ENCODE assay signal across 12 cellular contexts in genomic region chr11:12496181-12497025, GRCh38.
DNase-seq lines count a peak whose midpoint lies in the region; ATAC-seq, FAIRE-seq and TF ChIP-seq lines count a peak whose summit lies in the region.
"Had no signal": no experiment of that assay in that cellular context is flagged by ENCODE, and none has a peak within 500 bp of the region (broad histone marks: within the 10 kb centered on the region; RNA-seq: fewer than 3 reads in every experiment).

No MANE protein-coding gene starts in this region.

- no peak overlapping the region for H2AFZ ChIP-seq in HCT116 (ENCODE audit: low read depth, low read length, poor library complexity, severe bottlenecking)
- no peak overlapping the region for H2AFZ ChIP-seq in astrocyte (ENCODE audit: low read depth, low read length)

- POLR2A ChIA-PET in HCT116 (lab: Charles Lee): no interaction called here

- H3K9me3 ChIP-seq in HCT116 (ENCODE audit: control insufficient read depth in 1 of 2, insufficient read depth in 1 of 2, low read depth in 1 of 2, low read length in 2 of 2): no peaks in the 10 kb centered on the region
- no peaks in the 10 kb centered on the region for H3K9me3 ChIP-seq in astrocyte (ENCODE audit: insufficient read depth, low read depth, low read length)
- H3K9me3 ChIP-seq in mesodermal cell (ENCODE audit: control insufficient read depth, low read length): no peaks in the 10 kb centered on the region

- no peak for TF ChIP-seq POLR2A in HCT116 (IDR thresholded peaks at IDR 0.05; ENCODE audit: borderline replicate concordance, extremely low read depth, insufficient read depth, insufficient read length)

- DNase-seq in AG10803 (ENCODE audit: low read depth): no peak
- DNase-seq in HCT116 (ENCODE audit: low read depth, low spot score): peak; percentile 18
- no peak for DNase-seq in astrocyte (ENCODE audit: low read depth)
- no peak for DNase-seq in RKO (ENCODE audit: low spot score)
- no peak for DNase-seq in epidermal melanocyte (ENCODE audit: insufficient read length, low spot score)
- no peak for DNase-seq in mesothelial cell of epicardium (ENCODE audit: low spot score in 2 of 2, unreplicated experiment in 2 of 2)
- DNase-seq: DMS153; effector memory CD4-positive, alpha-beta T cell; hypothalamus; NCI-H1436 had no signal

- TF ChIP-seq CTCF in AG10803 (conservative IDR thresholded peaks at IDR 0.05; ENCODE audit: low read length) (0 out of 2 replicates have a peak, but pooled peaks have one; percentile 13), HCT116 (IDR thresholded peaks at IDR 0.05 in 2 of 3, conservative IDR thresholded peaks at IDR 0.05 in 1 of 3; ENCODE audit: borderline replicate concordance in 1 of 3, insufficient read depth in 1 of 3, low read depth in 2 of 3, low read length in 2 of 3) (peak; percentile 50 to 64 (median 60); a peak in 5 of 6 replicates), astrocyte (IDR thresholded peaks at IDR 0.05; ENCODE audit: insufficient read depth, low read depth, low read length) (no peak), mesothelial cell of epicardium (IDR thresholded peaks at IDR 0.05; ENCODE audit: unreplicated experiment) (no peak)

- H3K9ac ChIP-seq in HCT116 (ENCODE audit: low read length) (no peak overlapping the region), astrocyte (ENCODE audit: low read length) (no peak overlapping the region)

- H3K27ac ChIP-seq in HCT116 (ENCODE audit: low read depth, low read length): no peak overlapping the region
- H3K27ac ChIP-seq in astrocyte (ENCODE audit: low read depth, low read length): no peak overlapping the region
- H3K27ac ChIP-seq in mesodermal cell (ENCODE audit: low read depth, low read length, severe bottlenecking): peak overlapping the region; percentile 36

- H3K27me3 Mint-ChIP-seq in astrocyte (ENCODE audit: low read depth, unreplicated experiment) (no peaks in the 10 kb centered on the region), mesothelial cell of epicardium (ENCODE audit: low read depth) (no peaks in the 10 kb centered on the region)

- ATAC-seq in HCT116 (peak; percentile 94), HG03457 (IDR thresholded peaks at IDR 0.05; ENCODE audit: unreplicated experiment) (no peak)

- intact Hi-C loops in HCT116 (cut with micrococcal nuclease): no loop called here

- H3K27me3 ChIP-seq in HCT116 (ENCODE audit: insufficient read depth, low read length) (no peaks in the 10 kb centered on the region), astrocyte (ENCODE audit: insufficient read depth, low read length) (no peaks in the 10 kb centered on the region)

- no peak for FAIRE-seq in astrocyte (lab: Jason Lieb, UNC)

- H3K36me3 Mint-ChIP-seq in astrocyte (ENCODE audit: low read depth, unreplicated experiment): peaks cover 23% of the 10 kb centered on the region
- H3K36me3 Mint-ChIP-seq in mesothelial cell of epicardium: peaks cover 46% of the 10 kb centered on the region

- H4K20me1 ChIP-seq in HCT116 (ENCODE audit: insufficient read depth) (no peaks in the 10 kb centered on the region), astrocyte (ENCODE audit: insufficient read depth, low read length) (no peaks in the 10 kb centered on the region)

- CTCF ChIA-PET in HCT116 (lab: Charles Lee): interaction anchor here (3.4 kb wide), 1 partner anchor 11 kb away, joined by 11 read pairs; no protein-coding TSS in a partner anchor

- H3K4me3 Mint-ChIP-seq in astrocyte (ENCODE audit: unreplicated experiment): no peak overlapping the region
- no peak overlapping the region for H3K4me3 Mint-ChIP-seq in mesothelial cell of epicardium

- H3K36me3 ChIP-seq in HCT116 (ENCODE audit: control insufficient read depth in 1 of 2, insufficient read depth in 2 of 2, low read length in 2 of 2): no peaks in the 10 kb centered on the region
- H3K36me3 ChIP-seq in astrocyte (ENCODE audit: insufficient read depth, low read length): peaks cover 6% of the 10 kb centered on the region
- H3K36me3 ChIP-seq in mesodermal cell (ENCODE audit: control insufficient read depth, insufficient read depth, low read length): peaks cover 51% of the 10 kb centered on the region

- H3K9me2 ChIP-seq in HCT116 (ENCODE audit: insufficient read depth): no peaks in the 10 kb centered on the region

- H3K4me3 ChIP-seq in AG10803 (ENCODE audit: low read length) (no peak overlapping the region), HCT116 (replicated peaks in 1 of 2; ENCODE audit: low read depth in 1 of 2, low read length in 2 of 2) (no peak overlapping the region), astrocyte (ENCODE audit: insufficient read depth, low read depth, low read length) (no peak overlapping the region), mesodermal cell (ENCODE audit: extremely low read depth, insufficient read depth, low read length, poor library complexity, severe bottlenecking) (no peak overlapping the region)

- H3K4me1 Mint-ChIP-seq in astrocyte (ENCODE audit: low read depth, unreplicated experiment): peaks cover 27% of the 10 kb centered on the region
- H3K4me1 Mint-ChIP-seq in mesothelial cell of epicardium: peaks cover 8% of the 10 kb centered on the region

- peak; percentile 41; the same call in 1 of the 2 replicates for TF ChIP-seq RAD21 in HCT116 (IDR thresholded peaks at IDR 0.05; ENCODE audit: low read depth)

- H3K9me3 Mint-ChIP-seq in astrocyte (ENCODE audit: unreplicated experiment): no peaks in the 10 kb centered on the region
- peaks cover 10% of the 10 kb centered on the region for H3K9me3 Mint-ChIP-seq in mesothelial cell of epicardium

- WGBS in mesodermal cell (ENCODE audit: insufficient coverage in 2 of 2), 2 experiments: 88 to 100% methylated on average over 4 to 6 of the region's 6 CpGs

- H3K79me2 ChIP-seq in HCT116 (ENCODE audit: insufficient read depth, low read length): no peaks in the 10 kb centered on the region
- no peaks in the 10 kb centered on the region for H3K79me2 ChIP-seq in astrocyte (ENCODE audit: insufficient read depth, low read length)

- H3K4me1 ChIP-seq in HCT116 (ENCODE audit: control insufficient read depth in 1 of 2, insufficient read depth in 2 of 2, low read length in 2 of 2) (no peaks in the 10 kb centered on the region), astrocyte (ENCODE audit: insufficient read depth, low read length) (no peaks in the 10 kb centered on the region), mesodermal cell (ENCODE audit: control insufficient read depth, insufficient read depth, low read length, poor library complexity, severe bottlenecking) (peaks cover 21% of the 10 kb centered on the region)

- no peak overlapping the region for H3K4me2 ChIP-seq in HCT116 (ENCODE audit: low read length)
- H3K4me2 ChIP-seq in astrocyte (ENCODE audit: low read length): no peak overlapping the region

- H3K27ac Mint-ChIP-seq in astrocyte (ENCODE audit: unreplicated experiment): peak overlapping the region; percentile 18
- no peak overlapping the region for H3K27ac Mint-ChIP-seq in mesothelial cell of epicardium

- RAD21 ChIA-PET in HCT116 (lab: Charles Lee; ENCODE audit: low non-redundant PET in 1 of 2, low total read pairs in 2 of 2, uncharacterized antibody in 2 of 2, unreplicated experiment in 2 of 2): no interaction called here

- BruUV-seq in HCT116 (replicated peaks; lab: Mats Ljungman, UMichigan): no TSS peak

TF ChIP-seq in HCT116, 20 proteins besides CTCF, POLR2A, EP300 and RAD21:
- TF ChIP-seq CEBPB (IDR thresholded peaks at IDR 0.05; ENCODE audit: low read depth) (no peak), POLR2AphosphoS5 (IDR thresholded peaks at IDR 0.05; ENCODE audit: low read depth, low read length) (no peak), SIN3A (IDR thresholded peaks at IDR 0.05; ENCODE audit: low read depth) (no peak), EGR1 (IDR thresholded peaks at IDR 0.05; ENCODE audit: low read depth) (no peak), CBX3 (IDR thresholded peaks at IDR 0.05; ENCODE audit: low read depth) (no peak), FOSL1 (IDR thresholded peaks at IDR 0.05; ENCODE audit: low read depth) (no peak), YY1 (IDR thresholded peaks at IDR 0.05; ENCODE audit: extremely low read depth, insufficient replicate concordance, low read depth, low read length) (no peak)
- TF ChIP-seq, protein P1, sequence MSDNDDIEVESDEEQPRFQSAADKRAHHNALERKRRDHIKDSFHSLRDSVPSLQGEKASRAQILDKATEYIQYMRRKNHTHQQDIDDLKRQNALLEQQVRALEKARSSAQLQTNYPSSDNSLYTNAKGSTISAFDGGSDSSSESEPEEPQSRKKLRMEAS (IDR thresholded peaks at IDR 0.05): no peak
- TF ChIP-seq, protein P2, sequence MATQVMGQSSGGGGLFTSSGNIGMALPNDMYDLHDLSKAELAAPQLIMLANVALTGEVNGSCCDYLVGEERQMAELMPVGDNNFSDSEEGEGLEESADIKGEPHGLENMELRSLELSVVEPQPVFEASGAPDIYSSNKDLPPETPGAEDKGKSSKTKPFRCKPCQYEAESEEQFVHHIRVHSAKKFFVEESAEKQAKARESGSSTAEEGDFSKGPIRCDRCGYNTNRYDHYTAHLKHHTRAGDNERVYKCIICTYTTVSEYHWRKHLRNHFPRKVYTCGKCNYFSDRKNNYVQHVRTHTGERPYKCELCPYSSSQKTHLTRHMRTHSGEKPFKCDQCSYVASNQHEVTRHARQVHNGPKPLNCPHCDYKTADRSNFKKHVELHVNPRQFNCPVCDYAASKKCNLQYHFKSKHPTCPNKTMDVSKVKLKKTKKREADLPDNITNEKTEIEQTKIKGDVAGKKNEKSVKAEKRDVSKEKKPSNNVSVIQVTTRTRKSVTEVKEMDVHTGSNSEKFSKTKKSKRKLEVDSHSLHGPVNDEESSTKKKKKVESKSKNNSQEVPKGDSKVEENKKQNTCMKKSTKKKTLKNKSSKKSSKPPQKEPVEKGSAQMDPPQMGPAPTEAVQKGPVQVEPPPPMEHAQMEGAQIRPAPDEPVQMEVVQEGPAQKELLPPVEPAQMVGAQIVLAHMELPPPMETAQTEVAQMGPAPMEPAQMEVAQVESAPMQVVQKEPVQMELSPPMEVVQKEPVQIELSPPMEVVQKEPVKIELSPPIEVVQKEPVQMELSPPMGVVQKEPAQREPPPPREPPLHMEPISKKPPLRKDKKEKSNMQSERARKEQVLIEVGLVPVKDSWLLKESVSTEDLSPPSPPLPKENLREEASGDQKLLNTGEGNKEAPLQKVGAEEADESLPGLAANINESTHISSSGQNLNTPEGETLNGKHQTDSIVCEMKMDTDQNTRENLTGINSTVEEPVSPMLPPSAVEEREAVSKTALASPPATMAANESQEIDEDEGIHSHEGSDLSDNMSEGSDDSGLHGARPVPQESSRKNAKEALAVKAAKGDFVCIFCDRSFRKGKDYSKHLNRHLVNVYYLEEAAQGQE (IDR thresholded peaks at IDR 0.05; ENCODE audit: low read depth): no peak
TF ChIP-seq in HCT116: peak in this region for 0.

Comparison
In these comparisons a context has a peak if more than half of its experiments do, and no peak if none do; other contexts are left out.
1. CTCF ChIP-seq: peak in AG10803 (single experiment) and HCT116 (3 of 3); none in astrocyte (single experiment) and mesothelial cell of epicardium (single experiment).